2 cellular contexts compared by ENCODE assay signal in genomic region chr1:225695578-225696332, GRCh38.
A peak's percentile ranks its signal among the peaks of the same experiment; 100 is the strongest.
TF ChIP-seq lines count a peak whose summit lies in the region.

No MANE protein-coding gene starts in this region.

TF ChIP-seq in HEK293, 187 proteins besides CTCF, POLR2A, EP300 and RAD21 (continued from another document and continues in another):
- TF ChIP-seq ZSCAN4 (tag by site-specific recombination; IDR thresholded peaks at IDR 0.05) = no peak
- TF ChIP-seq ZNF140 (tag by site-specific recombination; IDR thresholded peaks at IDR 0.05) = no peak
- no peak for TF ChIP-seq ZNF184 (tag by site-specific recombination; IDR thresholded peaks at IDR 0.05)
- peak; percentile 53; the same call in 1 of the 2 replicates for TF ChIP-seq FEZF1 (tag by site-specific recombination; IDR thresholded peaks at IDR 0.05)
- no peak for TF ChIP-seq ZNF600 (tag by site-specific recombination; IDR thresholded peaks at IDR 0.05)
- no peak for TF ChIP-seq ZNF560 (tag by site-specific recombination; IDR thresholded peaks at IDR 0.05; ENCODE audit: borderline replicate concordance)
- TF ChIP-seq ZNF18 (tag by site-specific recombination; IDR thresholded peaks at IDR 0.05) = no peak
- TF ChIP-seq HOXC10 (CRISPR knock-in tag; IDR thresholded peaks at IDR 0.05) = no peak
- no peak for TF ChIP-seq OVOL3 (tag by site-specific recombination; IDR thresholded peaks at IDR 0.05)
- peak; percentile 64; the same call in 1 of the 2 replicates for TF ChIP-seq PRDM10 (tag by site-specific recombination; IDR thresholded peaks at IDR 0.05)
- TF ChIP-seq ZNF335 (tag by site-specific recombination; conservative IDR thresholded peaks at IDR 0.05) = peak; percentile 39; the same call in 1 of the 2 replicates
- TF ChIP-seq ZNF223 (tag by site-specific recombination; IDR thresholded peaks at IDR 0.05) = no peak
- TF ChIP-seq ZNF513 (tag by site-specific recombination; IDR thresholded peaks at IDR 0.05) = peak; percentile 17; the same call in 1 of the 2 replicates
- TF ChIP-seq ZFP37 (tag by site-specific recombination; IDR thresholded peaks at IDR 0.05) = no peak
- TF ChIP-seq YY2 (tag by site-specific recombination; IDR thresholded peaks at IDR 0.05) = peak; percentile 76

TF ChIP-seq in HepG2, 621 proteins besides CTCF, POLR2A, EP300 and RAD21 (continued from another document):
- peak; percentile 20; the same call in 1 of the 2 replicates for TF ChIP-seq FOXP4 (CRISPR knock-in tag; IDR thresholded peaks at IDR 0.05)
- 0 out of 2 replicates have a peak, but pooled peaks have one; percentile 12 for TF ChIP-seq TFAP4 (IDR thresholded peaks at IDR 0.05; ENCODE audit: borderline replicate concordance, low read depth)
- TF ChIP-seq SAP130 (CRISPR knock-in tag; IDR thresholded peaks at IDR 0.05; ENCODE audit: low read depth) = 0 out of 2 replicates have a peak, but pooled peaks have one; percentile 13
